Comparison of ENCODE assay signal across 31 cellular contexts in genomic region chr7:159086301-159086925, GRCh38. TPM values are rescaled to one million over a fixed set of nuclear protein-coding genes. Genes with fewer than 3 reads are reported as not detected.
DNase-seq lines count a peak whose midpoint lies in the region; TF ChIP-seq lines count a peak whose summit lies in the region.
"Had no signal": no experiment of that assay in that cellular context is flagged by ENCODE, and none has a peak within 500 bp of the region (broad histone marks: within the 10 kb centered on the region; RNA-seq: fewer than 3 reads in every experiment).

No MANE protein-coding gene starts in this region.

- no peak overlapping the region for H3K4me3 Mint-ChIP-seq in endodermal cell
- no peak overlapping the region for H3K4me3 Mint-ChIP-seq in CD8-positive, alpha-beta memory T cell
- H3K4me3 Mint-ChIP-seq: activated CD4-positive, alpha-beta T cell treated with anti-CD3 and anti-CD28 coated beads, Interleukin-2, amount 10 ng/mL, durations not matched to agents 7 days and 5 days; activated CD8-positive, alpha-beta memory T cell treated with anti-CD3 and anti-CD28 coated beads, Interleukin-2, amount 10 ng/mL, durations not matched to agents 7 days and 5 days; activated naive CD8-positive, alpha-beta T cell treated with anti-CD3 and anti-CD28 coated beads for 36 hours; activated T-helper 17 cell treated with anti-CD3 and anti-CD28 coated beads, Interleukin-2, amount 50 U/mL, for 72 hours; CD8-positive, alpha-beta T cell; stimulated activated naive B cell treated with anti-CD40 and anti-IgM and Interleukin-4, amounts not matched to agents 10 μg/mL and 1 μg/mL and 100 μg/mL, for 72 hours had no signal

- peaks cover 39% of the 10 kb centered on the region for H3K9me3 ChIP-seq in endodermal cell (ENCODE audit: control insufficient read depth, low read length)
- peaks cover 0 to 4% of the 10 kb centered on the region in 2 donors for H3K9me3 ChIP-seq in neuronal stem cell (replicated peaks in 1 of 2; ENCODE audit: control insufficient read depth in 2 of 2, insufficient read depth in 1 of 2, low read depth in 1 of 2, low read length in 2 of 2)
- no peaks in the 10 kb centered on the region for H3K9me3 ChIP-seq in CD8-positive, alpha-beta memory T cell (ENCODE audit: low read length)
- H3K9me3 ChIP-seq: gastrocnemius medialis, vagina had no signal

- H3K27ac Mint-ChIP-seq in endodermal cell: no peak overlapping the region
- H3K27ac Mint-ChIP-seq in CD8-positive, alpha-beta memory T cell: peak overlapping the region in 2 of 8 donors; percentile 2 to 78
- H3K27ac Mint-ChIP-seq: activated CD4-positive, alpha-beta T cell treated with anti-CD3 and anti-CD28 coated beads, Interleukin-2, amount 10 ng/mL, durations not matched to agents 7 days and 5 days; activated CD8-positive, alpha-beta memory T cell treated with anti-CD3 and anti-CD28 coated beads, Interleukin-2, amount 10 ng/mL, durations not matched to agents 7 days and 5 days; activated naive CD8-positive, alpha-beta T cell treated with anti-CD3 and anti-CD28 coated beads for 36 hours; activated T-helper 17 cell treated with anti-CD3 and anti-CD28 coated beads, Interleukin-2, amount 50 U/mL, for 72 hours; CD8-positive, alpha-beta T cell; progenitor cell of endocrine pancreas; stimulated activated naive B cell treated with anti-CD40 and anti-IgM and Interleukin-4, amounts not matched to agents 10 μg/mL and 1 μg/mL and 100 μg/mL, for 72 hours had no signal

- no peak for TF ChIP-seq CTCF in endodermal cell (conservative IDR thresholded peaks at IDR 0.05)

- H2BK120ac ChIP-seq in neuronal stem cell (ENCODE audit: low read depth, low read length): no peak overlapping the region

- no peak overlapping the region for H3K23ac ChIP-seq in neuronal stem cell (ENCODE audit: low read depth, low read length, poor library complexity)

- H3K9ac ChIP-seq in endodermal cell (ENCODE audit: extremely low read depth, low read length, poor library complexity, severe bottlenecking): no peak overlapping the region
- H3K9ac ChIP-seq in neuronal stem cell (ENCODE audit: low read depth, low read length, poor library complexity): no peak overlapping the region

- no peak overlapping the region for H3K4ac ChIP-seq in neuronal stem cell (ENCODE audit: low read length)

- H3K4me1 ChIP-seq in endodermal cell (ENCODE audit: control insufficient read depth, insufficient read depth, low read length) (no peaks in the 10 kb centered on the region), neuronal stem cell (ENCODE audit: control insufficient read depth in 2 of 2, insufficient read depth in 1 of 2, low read depth in 1 of 2, low read length in 2 of 2) (peaks cover 0 to 1% of the 10 kb centered on the region in 2 donors)
- no peaks in the 10 kb centered on the region for H3K4me1 ChIP-seq in CD8-positive, alpha-beta memory T cell (ENCODE audit: insufficient read depth, low read length)
- H3K4me1 ChIP-seq: vagina had no signal

- no peak overlapping the region for H3K18ac ChIP-seq in neuronal stem cell (ENCODE audit: low read length)

- H3K27me3 Mint-ChIP-seq in endodermal cell (ENCODE audit: insufficient read depth): no peaks in the 10 kb centered on the region
- H3K27me3 Mint-ChIP-seq in CD8-positive, alpha-beta memory T cell: peaks cover 2 to 10% of the 10 kb centered on the region in 2 donors
- H3K27me3 Mint-ChIP-seq: activated CD4-positive, alpha-beta T cell treated with anti-CD3 and anti-CD28 coated beads, Interleukin-2, amount 10 ng/mL, durations not matched to agents 7 days and 5 days; activated CD8-positive, alpha-beta memory T cell treated with anti-CD3 and anti-CD28 coated beads, Interleukin-2, amount 10 ng/mL, durations not matched to agents 7 days and 5 days had no signal

- H2BK15ac ChIP-seq in neuronal stem cell (ENCODE audit: low read length): no peak overlapping the region

- H2AK5ac ChIP-seq in neuronal stem cell (ENCODE audit: low read depth, low read length): no peak overlapping the region

- H3K36me3 Mint-ChIP-seq in endodermal cell (ENCODE audit: low read depth): peaks cover 2% of the 10 kb centered on the region
- H3K36me3 Mint-ChIP-seq in CD8-positive, alpha-beta memory T cell: no peaks in the 10 kb centered on the region
- H3K36me3 Mint-ChIP-seq: activated CD8-positive, alpha-beta memory T cell treated with anti-CD3 and anti-CD28 coated beads, Interleukin-2, amount 10 ng/mL, durations not matched to agents 7 days and 5 days; activated naive CD8-positive, alpha-beta T cell treated with anti-CD3 and anti-CD28 coated beads for 36 hours; CD8-positive, alpha-beta T cell; stimulated activated naive B cell treated with anti-CD40 and anti-IgM and Interleukin-4, amounts not matched to agents 10 μg/mL and 1 μg/mL and 100 μg/mL, for 72 hours had no signal

- H3K4me1 Mint-ChIP-seq in endodermal cell: no peaks in the 10 kb centered on the region
- peaks cover 0 to 3% (median 3%) of the 10 kb centered on the region in 3 donors for H3K4me1 Mint-ChIP-seq in CD8-positive, alpha-beta memory T cell
- H3K4me1 Mint-ChIP-seq: activated CD8-positive, alpha-beta memory T cell treated with anti-CD3 and anti-CD28 coated beads, Interleukin-2, amount 10 ng/mL, durations not matched to agents 7 days and 5 days; activated naive CD8-positive, alpha-beta T cell treated with anti-CD3 and anti-CD28 coated beads for 36 hours; activated T-helper 17 cell treated with anti-CD3 and anti-CD28 coated beads, Interleukin-2, amount 50 U/mL, for 72 hours; stimulated activated naive B cell treated with anti-CD40 and anti-IgM and Interleukin-4, amounts not matched to agents 10 μg/mL and 1 μg/mL and 100 μg/mL, for 72 hours had no signal

- H3K79me1 ChIP-seq in neuronal stem cell (ENCODE audit: low read depth, low read length): no peaks in the 10 kb centered on the region

- POLR2A ChIA-PET in CD8-positive, alpha-beta memory T cell (lab: Charles Lee): no interaction called here

- H3K27me3 ChIP-seq in endodermal cell (ENCODE audit: control insufficient read depth, insufficient read depth, low read length, poor library complexity, severe bottlenecking) (no peaks in the 10 kb centered on the region), neuronal stem cell (ENCODE audit: control insufficient read depth in 3 of 3, insufficient read depth in 3 of 3, low read depth in 1 of 3, low read length in 3 of 3) (peaks cover 0 to 5% (median 0%) of the 10 kb centered on the region in 3 experiments)
- H3K27me3 ChIP-seq in CD8-positive, alpha-beta memory T cell (ENCODE audit: insufficient read depth, low read length, poor library complexity, severe bottlenecking): no peaks in the 10 kb centered on the region
- H3K27me3 ChIP-seq: gastrocnemius medialis, vagina had no signal

- H3K4me3 ChIP-seq in endodermal cell (ENCODE audit: low read length) (peak overlapping the region; percentile 57), neuronal stem cell (ENCODE audit: low read length in 2 of 2) (no peak overlapping the region)
- H3K4me3 ChIP-seq in CD8-positive, alpha-beta memory T cell (ENCODE audit: low read length): no peak overlapping the region
- H3K4me3 ChIP-seq: gastrocnemius medialis, vagina had no signal

- H3K27ac ChIP-seq in endodermal cell (ENCODE audit: low read depth, low read length) (no peak overlapping the region), neuronal stem cell (replicated peaks; ENCODE audit: low read length) (no peak overlapping the region)
- no peak overlapping the region for H3K27ac ChIP-seq in CD8-positive, alpha-beta memory T cell (ENCODE audit: low read depth, low read length)
- H3K27ac ChIP-seq: gastrocnemius medialis, vagina, VCaP had no signal

- CTCF ChIA-PET in CD8-positive, alpha-beta memory T cell (lab: Charles Lee): no interaction called here

- no peak overlapping the region for H2BK12ac ChIP-seq in neuronal stem cell (ENCODE audit: low read length)

- no peak overlapping the region for H4K8ac ChIP-seq in neuronal stem cell (ENCODE audit: low read depth, low read length)

- 86 to 90% methylated on average over 2 to 10 of the region's 10 CpGs for WGBS in endodermal cell (ENCODE audit: insufficient coverage in 1 of 2, insufficient read length in 1 of 2), 2 experiments
- WGBS in neuronal stem cell (ENCODE audit: extremely low coverage in 2 of 2, insufficient read length in 2 of 2, insufficient replicate concordance in 1 of 2), 2 donors: no CpG with 5 or more reads among the region's 10 CpGs

- DNase-seq in activated effector memory CD4-positive, alpha-beta T cell treated with anti-CD3 and anti-CD28 coated beads, Interleukin-2, amount 50 U/mL, for 16 hours: peak; percentile 44
- no peak for DNase-seq in activated effector memory CD4-positive, alpha-beta T cell treated with Interleukin-2 at 50 U/mL for 16 hours
- DNase-seq in endodermal cell (peak; percentile 29), neuronal stem cell (ENCODE audit: low spot score) (no peak), ureter (ENCODE audit: low spot score) (peak; percentile 29), anterior cingulate cortex (lab: John Stamatoyannopoulos, UW) (no peak), iPS-NIHi7 (ENCODE audit: extremely low spot score) (no peak)
- DNase-seq in CD8-positive, alpha-beta memory T cell: no peak
- DNase-seq: activated CD4-positive, alpha-beta T cell treated with anti-CD3 and anti-CD28 coated beads, Interleukin-2, amount 10 ng/mL, durations not matched to agents 7 days and 5 days; activated CD8-positive, alpha-beta memory T cell treated with anti-CD3 and anti-CD28 coated beads, Interleukin-2, amount 10 ng/mL, durations not matched to agents 7 days and 5 days; activated naive CD8-positive, alpha-beta T cell treated with anti-CD3 and anti-CD28 coated beads for 36 hours; central memory CD4-positive, alpha-beta T cell; dermis blood vessel endothelial cell; DMS 273 treated with DMSO at 0.1 percent for 48 hours; gastrocnemius medialis; MV-4-11; NCI-H1436 treated with DMSO at 0.1 percent for 48 hours; NK-92 treated with Interleukin-12 subunit alpha and Interleukin-12 subunit beta, amount 100 ng/mL, for 24 hours; PC-3; SIG-M5; stimulated activated naive B cell treated with anti-CD40 and anti-IgM and Interleukin-4, amounts not matched to agents 10 μg/mL and 1 μg/mL and 100 μg/mL, for 72 hours; SW 1271; T-helper 9 cell had no signal

- no peak overlapping the region for H2BK5ac ChIP-seq in neuronal stem cell (ENCODE audit: low read length)

- no peak overlapping the region for H2AFZ ChIP-seq in neuronal stem cell (ENCODE audit: low read length)

- H4K91ac ChIP-seq in neuronal stem cell (ENCODE audit: low read depth, low read length, poor library complexity): no peak overlapping the region

- H3K14ac ChIP-seq in neuronal stem cell (ENCODE audit: low read length): peak overlapping the region; percentile 5

- H3K9me3 Mint-ChIP-seq in endodermal cell: peaks cover 44% of the 10 kb centered on the region
- peaks cover 0 to 2% (median 0%) of the 10 kb centered on the region in 5 donors for H3K9me3 Mint-ChIP-seq in CD8-positive, alpha-beta memory T cell
- H3K9me3 Mint-ChIP-seq: activated CD4-positive, alpha-beta T cell treated with anti-CD3 and anti-CD28 coated beads, Interleukin-2, amount 10 ng/mL, durations not matched to agents 7 days and 5 days; activated T-helper 17 cell treated with anti-CD3 and anti-CD28 coated beads, Interleukin-2, amount 50 U/mL, for 72 hours; CD8-positive, alpha-beta T cell had no signal

- H3K36me3 ChIP-seq in endodermal cell (ENCODE audit: control insufficient read depth, insufficient read depth, low read length): no peaks in the 10 kb centered on the region
- no peaks in the 10 kb centered on the region for H3K36me3 ChIP-seq in neuronal stem cell (replicated peaks in 1 of 2; ENCODE audit: control insufficient read depth in 2 of 2, insufficient read depth in 2 of 2, low read length in 2 of 2)
- H3K36me3 ChIP-seq in CD8-positive, alpha-beta memory T cell (ENCODE audit: insufficient read depth, low read length): no peaks in the 10 kb centered on the region
- H3K36me3 ChIP-seq: gastrocnemius medialis, vagina had no signal

- no peak overlapping the region for H3K4me2 ChIP-seq in neuronal stem cell (ENCODE audit: insufficient read depth, low read length, poor library complexity, severe bottlenecking)

RNA-seq across cellular contexts. Expression of gene VIPR2, which starts 58.3 kb away (rescaled TPM):
- total RNA-seq in endodermal cell (1 to 10 TPM in 1 of 2 donors, under 1 TPM in 1; 0.64 to 1.8 TPM), ureter (4.8 TPM)
- polyA plus RNA-seq in endodermal cell (2013, experiment 1 of 2): 0.57 TPM
- polyA plus RNA-seq in endodermal cell (2013, experiment 2 of 2): 0.41 TPM
- polyA plus RNA-seq in neuronal stem cell (2013, experiment 1 of 2): 2.8 TPM
- polyA plus RNA-seq in neuronal stem cell (2013, experiment 2 of 2): 2.6 TPM
- under 1 TPM; 0.15 to 0.31 TPM for total RNA-seq in CD8-positive, alpha-beta memory T cell
- polyA plus RNA-seq in CD8-positive, alpha-beta memory T cell: 0.61 TPM
- total RNA-seq: A673; activated CD4-positive, alpha-beta T cell treated with anti-CD3 and anti-CD28 coated beads, Interleukin-2, amount 10 ng/mL, durations not matched to agents 7 days and 5 days; activated naive CD8-positive, alpha-beta T cell treated with anti-CD3 and anti-CD28 coated beads for 36 hours; dermis blood vessel endothelial cell; HepG2; LHCN-M2; PC-3 had no signal
- polyA plus RNA-seq: HepG2 had no signal

Comparison
In these comparisons a context has a peak if more than half of its experiments do, and no peak if none do; other contexts are left out.
1. DNase-seq: peak in activated effector memory CD4-positive, alpha-beta T cell treated with anti-CD3 and anti-CD28 coated beads, Interleukin-2, amount 50 U/mL, for 16 hours (single experiment), endodermal cell (single experiment) and ureter (single experiment); none in activated effector memory CD4-positive, alpha-beta T cell treated with Interleukin-2 at 50 U/mL for 16 hours (single experiment), neuronal stem cell (single experiment), CD8-positive, alpha-beta memory T cell (0 of 5), anterior cingulate cortex (0 of 58) and iPS-NIHi7 (single experiment).